Comparison of ENCODE assay signal across 8 cellular contexts in the genomic region with DNA sequence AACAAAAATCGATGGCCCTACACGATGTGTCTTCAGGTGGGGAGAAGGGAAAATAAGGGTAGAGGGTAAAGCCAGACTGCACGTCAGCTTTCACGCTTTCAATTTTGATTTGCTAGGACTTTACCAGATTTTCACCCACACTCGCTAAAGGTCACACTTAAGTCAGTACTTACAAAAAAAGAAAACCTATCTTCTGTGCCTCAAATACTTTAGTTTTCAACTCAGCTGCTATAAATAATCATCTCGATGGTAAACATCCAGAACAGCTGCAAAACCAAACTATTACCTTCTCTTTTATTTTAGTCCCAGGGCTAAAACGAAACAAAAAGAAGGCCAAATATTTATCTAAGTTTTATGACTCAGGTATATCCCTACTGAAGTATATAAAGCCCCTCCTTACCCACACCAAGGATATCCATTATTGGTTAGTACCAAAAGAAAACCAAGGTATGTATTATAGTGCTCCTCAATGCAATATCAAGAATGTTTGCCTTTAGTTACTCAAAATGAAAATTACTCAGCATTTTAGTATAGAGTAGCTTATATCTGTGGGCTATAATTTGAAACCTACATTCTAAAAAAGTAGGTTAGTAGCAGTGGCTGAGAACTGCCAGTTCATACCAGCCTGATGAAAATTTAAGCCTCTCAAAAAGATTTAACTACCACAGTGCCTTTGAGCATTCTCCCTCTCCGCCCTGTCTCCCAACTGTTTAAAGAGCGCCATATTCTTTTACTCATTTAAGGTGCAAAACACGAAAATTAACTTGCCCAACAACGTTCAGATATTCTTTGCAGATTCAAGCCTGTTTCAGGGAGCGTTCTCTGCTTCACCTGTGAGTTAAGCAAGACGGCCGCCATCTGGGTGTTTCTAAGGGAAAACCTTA. TPM values are rescaled to one million over a fixed set of nuclear protein-coding genes. Genes with fewer than 3 reads are reported as not detected.
DNase-seq lines count a peak whose midpoint lies in the region; ATAC-seq and TF ChIP-seq lines count a peak whose summit lies in the region.

No MANE protein-coding gene starts in this region.

- H3K4me1 ChIP-seq in iPS-20b (ENCODE audit: insufficient read depth, low read length) (peaks cover 21% of the 10 kb centered on the region), suprapubic skin (peaks cover 61% of the 10 kb centered on the region)

- POLR2A ChIA-PET in activated B cell treated with CpG ODN at 0.5 μM for 24 hours (lab: Charles Lee) = interaction anchor here (2.4 to 3.3 kb wide), 2 partner anchors 24 to 40 kb away, joined by 20 to 30 read pairs; partner anchors contain the start of genes NRAS and SIKE1

- peak overlapping the region; percentile 99 for H3K27ac Mint-ChIP-seq in activated CD8-positive, alpha-beta memory T cell treated with anti-CD3 and anti-CD28 coated beads, Interleukin-2, amount 10 ng/mL, durations not matched to agents 7 days and 5 days
- peak overlapping the region; percentile 100 for H3K27ac Mint-ChIP-seq in activated B cell treated with CpG ODN at 0.5 μM for 24 hours

- 27% methylated on average over 14 of the region's 14 CpGs for WGBS in suprapubic skin

- TF ChIP-seq POLR2A in suprapubic skin (IDR thresholded peaks at IDR 0.05) = no peak

- no peaks in the 10 kb centered on the region for H3K27me3 Mint-ChIP-seq in activated CD8-positive, alpha-beta memory T cell treated with anti-CD3 and anti-CD28 coated beads, Interleukin-2, amount 10 ng/mL, durations not matched to agents 7 days and 5 days
- H3K27me3 Mint-ChIP-seq in activated B cell treated with CpG ODN at 0.5 μM for 24 hours = no peaks in the 10 kb centered on the region

- H3K36me3 ChIP-seq in iPS-20b (ENCODE audit: insufficient read depth, low read depth, low read length) (peaks cover 19% of the 10 kb centered on the region), suprapubic skin (no peaks in the 10 kb centered on the region)

- no peak for TF ChIP-seq CTCF in activated B cell treated with CpG ODN at 0.5 μM for 24 hours (IDR thresholded peaks at IDR 0.05)
- TF ChIP-seq CTCF in suprapubic skin (IDR thresholded peaks at IDR 0.05) = no peak

- H3K4me1 Mint-ChIP-seq in activated CD8-positive, alpha-beta memory T cell treated with anti-CD3 and anti-CD28 coated beads, Interleukin-2, amount 10 ng/mL, durations not matched to agents 7 days and 5 days = peaks cover 61% of the 10 kb centered on the region
- H3K4me1 Mint-ChIP-seq in activated B cell treated with CpG ODN at 0.5 μM for 24 hours = peaks cover 71% of the 10 kb centered on the region

- H3K27me3 ChIP-seq in iPS-20b (ENCODE audit: insufficient read depth, low read length) (no peaks in the 10 kb centered on the region), suprapubic skin (no peaks in the 10 kb centered on the region)

- peak; percentile 17 for ATAC-seq in activated CD8-positive, alpha-beta memory T cell treated with anti-CD3 and anti-CD28 coated beads, Interleukin-2, amount 10 ng/mL, durations not matched to agents 7 days and 5 days
- peak; percentile 33 for ATAC-seq in HG03039 (IDR thresholded peaks at IDR 0.05; ENCODE audit: unreplicated experiment)
- no peak for ATAC-seq in activated B cell treated with CpG ODN at 0.5 μM for 24 hours (ENCODE audit: low read depth)

- peak overlapping the region; percentile 100 for H3K9ac ChIP-seq in iPS-20b (ENCODE audit: low read depth, low read length)

- H3K9me3 Mint-ChIP-seq in activated CD8-positive, alpha-beta memory T cell treated with anti-CD3 and anti-CD28 coated beads, Interleukin-2, amount 10 ng/mL, durations not matched to agents 7 days and 5 days (ENCODE audit: low read depth) = peaks cover 3% of the 10 kb centered on the region
- no peaks in the 10 kb centered on the region for H3K9me3 Mint-ChIP-seq in activated B cell treated with CpG ODN at 0.5 μM for 24 hours

- no peak for DNase-seq in activated CD8-positive, alpha-beta memory T cell treated with anti-CD3 and anti-CD28 coated beads, Interleukin-2, amount 10 ng/mL, durations not matched to agents 7 days and 5 days
- no peak for DNase-seq in activated CD8-positive, alpha-beta memory T cell treated with anti-CD3 and anti-CD28 coated beads for 24 hours
- DNase-seq in activated B cell treated with CpG ODN at 0.5 μM for 24 hours (no peak), suprapubic skin (ENCODE audit: low spot score in 2 of 2) (no peak), iPS-NIHi7 (ENCODE audit: extremely low spot score) (no peak), HK-2 (ENCODE audit: unreplicated experiment) (no peak)

- H3K4me3 Mint-ChIP-seq in activated CD8-positive, alpha-beta memory T cell treated with anti-CD3 and anti-CD28 coated beads, Interleukin-2, amount 10 ng/mL, durations not matched to agents 7 days and 5 days = peak overlapping the region; percentile 97
- H3K4me3 Mint-ChIP-seq in activated B cell treated with CpG ODN at 0.5 μM for 24 hours = peak overlapping the region; percentile 100

- TF ChIP-seq EP300 in suprapubic skin (IDR thresholded peaks at IDR 0.05) = no peak

- H3K4me3 ChIP-seq in iPS-20b (ENCODE audit: low read length) (peak overlapping the region; percentile 91), suprapubic skin (peak overlapping the region; percentile 84)

- CTCF ChIA-PET in activated CD8-positive, alpha-beta memory T cell treated with anti-CD3 and anti-CD28 coated beads, Interleukin-2, amount 10 ng/mL, durations not matched to agents 7 days and 5 days (lab: Charles Lee) = no interaction called here
- CTCF ChIA-PET in activated B cell treated with CpG ODN at 0.5 μM for 24 hours (lab: Charles Lee) = no interaction called here

- intact Hi-C loops in activated B cell treated with CpG ODN at 0.5 μM for 24 hours (cut with micrococcal nuclease) = loop anchor here (2.0 to 10.0 kb wide), 5 partner anchors 13 to 1801 kb away; partner anchors contain the start of genes LRIG2, PHTF1 and SLC16A1

- peaks cover 25% of the 10 kb centered on the region for H3K36me3 Mint-ChIP-seq in activated CD8-positive, alpha-beta memory T cell treated with anti-CD3 and anti-CD28 coated beads, Interleukin-2, amount 10 ng/mL, durations not matched to agents 7 days and 5 days
- peaks cover 30% of the 10 kb centered on the region for H3K36me3 Mint-ChIP-seq in activated B cell treated with CpG ODN at 0.5 μM for 24 hours (ENCODE audit: low read depth)

- H3K27ac ChIP-seq in iPS-20b (ENCODE audit: low read length) = peak overlapping the region; percentile 95
- H3K27ac ChIP-seq in suprapubic skin = peak overlapping the region; percentile 99

- H3K9me3 ChIP-seq in iPS-20b (ENCODE audit: insufficient read depth, low read depth, low read length) = no peaks in the 10 kb centered on the region
- no peaks in the 10 kb centered on the region for H3K9me3 ChIP-seq in suprapubic skin

RNA-seq across cellular contexts. Expression of gene CSDE1, which starts 1.5 kb away (rescaled TPM):
- 100 to 1,000 TPM; 331 to 410 TPM for total RNA-seq in activated CD8-positive, alpha-beta memory T cell treated with anti-CD3 and anti-CD28 coated beads, Interleukin-2, amount 10 ng/mL, durations not matched to agents 7 days and 5 days
- total RNA-seq in activated B cell treated with CpG ODN at 0.5 μM for 24 hours (416 and 424 TPM in 2 replicates), suprapubic skin (100 to 1,000 TPM; 380 to 742 (median 660) TPM)

RNA-seq across cellular contexts. Expression of gene SIKE1, which starts 24.2 kb away (rescaled TPM):
- total RNA-seq in activated CD8-positive, alpha-beta memory T cell treated with anti-CD3 and anti-CD28 coated beads, Interleukin-2, amount 10 ng/mL, durations not matched to agents 7 days and 5 days = 10 to 100 TPM; 62.7 to 71.0 TPM
- total RNA-seq in activated B cell treated with CpG ODN at 0.5 μM for 24 hours = 38.4 and 44.2 TPM in 2 replicates
- total RNA-seq in suprapubic skin = 10 to 100 TPM; 44.0 to 70.1 (median 54.0) TPM

RNA-seq across cellular contexts. Expression of gene NRAS, which starts 39.7 kb away (rescaled TPM):
- 10 to 100 TPM; 39.7 to 58.7 TPM for total RNA-seq in activated CD8-positive, alpha-beta memory T cell treated with anti-CD3 and anti-CD28 coated beads, Interleukin-2, amount 10 ng/mL, durations not matched to agents 7 days and 5 days
- total RNA-seq in activated B cell treated with CpG ODN at 0.5 μM for 24 hours (53.3 and 55.5 TPM in 2 replicates), suprapubic skin (10 to 100 TPM; 21.8 to 41.1 (median 33.3) TPM)
